In genomic region chr2:197863744-197864143, GRCh38 we compare ENCODE assay signal across 28 cellular contexts. TPM values are rescaled to one million over a fixed set of nuclear protein-coding genes. Genes with fewer than 3 reads are reported as not detected.
DNase-seq lines count a peak whose midpoint lies in the region; ATAC-seq, FAIRE-seq and TF ChIP-seq lines count a peak whose summit lies in the region.
"Had no signal": no experiment of that assay in that cellular context is flagged by ENCODE, and none has a peak within 500 bp of the region (broad histone marks: within the 10 kb centered on the region; RNA-seq: fewer than 3 reads in every experiment).

No MANE protein-coding gene starts in this region.

- ATAC-seq in activated CD4-positive, CD25-positive, alpha-beta regulatory T cell treated with anti-CD3 and anti-CD28 coated beads, Interleukin-2, amount 50 U/mL, for 24 hours = peak; percentile 62 to 71
- ATAC-seq in activated T-helper 17 cell treated with anti-CD3 and anti-CD28 coated beads, Interleukin-2, amount 50 U/mL, for 72 hours (replicated peaks) = no peak
- no peak for ATAC-seq in K562
- ATAC-seq: A549 had no signal

- no peak overlapping the region for H3K4me2 ChIP-seq in K562 (ENCODE audit: insufficient read depth, low read length)
- H3K4me2 ChIP-seq: A549; BLaER1 treated with 17β-estradiol and CSF1 and Interleukin-3, amounts not matched to agents 10 nM and 100 nM had no signal

- intact Hi-C loops in left ventricle myocardium inferior (cut with micrococcal nuclease) (no loop called here), cardiac septum (cut with DNase I) (no loop called here), K562 (cut with micrococcal nuclease) (no loop called here), lower leg skin (cut with DNase I; ENCODE audit: low total_unique reads) (no loop called here)

- BruUV-seq in K562 (replicated peaks; lab: Mats Ljungman, UMichigan) = no TSS peak

- no peak for TF ChIP-seq CTCF in left ventricle myocardium inferior (IDR thresholded peaks at IDR 0.05; ENCODE audit: borderline replicate concordance)
- TF ChIP-seq CTCF in K562 (IDR thresholded peaks at IDR 0.05 in 2 of 3, conservative IDR thresholded peaks at IDR 0.05 in 1 of 3; ENCODE audit: insufficient read depth in 2 of 3, low read depth in 1 of 3, low read length in 3 of 3) = no peak
- TF ChIP-seq CTCF in lower leg skin (IDR thresholded peaks at IDR 0.05) = no peak

- TF ChIP-seq POLR2A in K562 (conservative IDR thresholded peaks at IDR 0.05) = no peak
- no peak for TF ChIP-seq POLR2A in lower leg skin (IDR thresholded peaks at IDR 0.05)

- in situ Hi-C loops in K562 (cut with MboI) = no loop called here

- peak overlapping the region; percentile 38 for H3K27ac Mint-ChIP-seq in activated T-helper 17 cell treated with anti-CD3 and anti-CD28 coated beads, Interleukin-2, amount 50 U/mL, for 72 hours
- H3K27ac Mint-ChIP-seq: B cell; CD4-positive, alpha-beta memory T cell; CD8-positive, alpha-beta memory T cell had no signal

- H3K4me3 ChIP-seq in left ventricle myocardium inferior (no peak overlapping the region), K562 (no peak overlapping the region), lower leg skin (ENCODE audit: low read depth, poor library complexity, severe bottlenecking) (no peak overlapping the region)
- H3K4me3 ChIP-seq: A549; BLaER1 treated with 17β-estradiol and CSF1 and Interleukin-3, amounts not matched to agents 10 nM and 100 nM had no signal

- peaks cover 6% of the 10 kb centered on the region for H3K9me3 ChIP-seq in left ventricle myocardium inferior (replicated peaks)
- H3K9me3 ChIP-seq in K562 (replicated peaks; ENCODE audit: control insufficient read depth, insufficient read depth, low read depth, low read length) = no peaks in the 10 kb centered on the region
- H3K9me3 ChIP-seq: A549 had no signal

- H2AFZ ChIP-seq in K562 (ENCODE audit: low read depth, low read length) = no peak overlapping the region

- no peaks in the 10 kb centered on the region for H3K9me1 ChIP-seq in K562 (ENCODE audit: control insufficient read depth, insufficient read depth, low read length)

- peak overlapping the region; percentile 7 for H3K27ac ChIP-seq in left ventricle myocardium inferior (replicated peaks)
- H3K27ac ChIP-seq in K562 (ENCODE audit: extremely low read depth, low read depth, low read length) = no peak overlapping the region
- H3K27ac ChIP-seq: 22Rv1; A549; BLaER1 treated with 17β-estradiol and CSF1 and Interleukin-3, amounts not matched to agents 10 nM and 100 nM; C4-2B had no signal

- TF ChIP-seq EP300 in K562 (IDR thresholded peaks at IDR 0.05; ENCODE audit: low read length) = no peak

- CTCF ChIA-PET in K562 (lab: Yijun Ruan, JAX; ENCODE audit: low intra/inter-chr PET ratio) = no interaction called here

- H3K36me3 ChIP-seq in left ventricle myocardium inferior (peaks cover 2% of the 10 kb centered on the region), K562 (ENCODE audit: control insufficient read depth, insufficient read depth, low read length) (no peaks in the 10 kb centered on the region; the same call in 2 of the 3 replicates)
- H3K36me3 ChIP-seq: BLaER1 treated with 17β-estradiol and CSF1 and Interleukin-3, amounts not matched to agents 10 nM and 100 nM had no signal

- H3K36me3 Mint-ChIP-seq in activated T-helper 17 cell treated with anti-CD3 and anti-CD28 coated beads, Interleukin-2, amount 50 U/mL, for 72 hours (ENCODE audit: low read depth) = no peaks in the 10 kb centered on the region

- no peak overlapping the region for H3K9ac ChIP-seq in K562 (ENCODE audit: insufficient read depth in 1 of 2, low read depth in 2 of 2, low read length in 2 of 2)
- H3K9ac ChIP-seq: BLaER1 treated with 17β-estradiol and CSF1 and Interleukin-3, amounts not matched to agents 10 nM and 100 nM had no signal

- H3K27me3 ChIP-seq in left ventricle myocardium inferior (ENCODE audit: low read depth) (no peaks in the 10 kb centered on the region), K562 (ENCODE audit: control insufficient read depth in 2 of 2, insufficient read depth in 2 of 2, low read length in 2 of 2) (no peaks in the 10 kb centered on the region)
- H3K27me3 ChIP-seq: BLaER1 treated with 17β-estradiol and CSF1 and Interleukin-3, amounts not matched to agents 10 nM and 100 nM had no signal

- peaks cover 15% of the 10 kb centered on the region for H3K4me1 Mint-ChIP-seq in activated T-helper 17 cell treated with anti-CD3 and anti-CD28 coated beads, Interleukin-2, amount 50 U/mL, for 72 hours
- H3K4me1 Mint-ChIP-seq: B cell had no signal

- H3K4me1 ChIP-seq in left ventricle myocardium inferior (peaks cover 61% of the 10 kb centered on the region), K562 (replicated peaks in 1 of 2; ENCODE audit: control insufficient read depth in 2 of 2, insufficient read depth in 2 of 2, low read length in 2 of 2) (peaks cover 6 to 29% of the 10 kb centered on the region in 2 experiments)
- H3K4me1 ChIP-seq: A549 had no signal

- no peaks in the 10 kb centered on the region for H3K27me3 Mint-ChIP-seq in activated T-helper 17 cell treated with anti-CD3 and anti-CD28 coated beads, Interleukin-2, amount 50 U/mL, for 72 hours

- H3K79me2 ChIP-seq in K562 (ENCODE audit: control insufficient read depth, insufficient read depth, low read length) = peaks cover 67% of the 10 kb centered on the region

- 73% methylated on average over 1 of the region's 1 CpG for WGBS in K562 (ENCODE audit: insufficient coverage, low coverage, missing lambda C conversion rate)
- WGBS in lower leg skin, 2 donors = 90% methylated on average over 1 of the region's 1 CpG

- H4K20me1 ChIP-seq in K562 (replicated peaks; ENCODE audit: control insufficient read depth, insufficient read depth, low read length) = no peaks in the 10 kb centered on the region
- H4K20me1 ChIP-seq: BLaER1 treated with 17β-estradiol and CSF1 and Interleukin-3, amounts not matched to agents 10 nM and 100 nM had no signal

- no peaks in the 10 kb centered on the region for H3K9me3 Mint-ChIP-seq in activated T-helper 17 cell treated with anti-CD3 and anti-CD28 coated beads, Interleukin-2, amount 50 U/mL, for 72 hours

- no peak for DNase-seq in activated CD4-positive, CD25-positive, alpha-beta regulatory T cell treated with anti-CD3 and anti-CD28 coated beads, Interleukin-2, amount 50 U/mL, for 72 hours
- DNase-seq in left ventricle myocardium inferior (no peak), cardiac septum (ENCODE audit: low spot score) (no peak), K562 (ENCODE audit: extremely low read depth in 1 of 4, low spot score in 3 of 4) (no peak), kidney tubule cell (ENCODE audit: low spot score) (no peak), lower leg skin (ENCODE audit: low spot score in 2 of 2) (no peak)
- DNase-seq: AML-193; CD4-positive, alpha-beta memory T cell; CD8-positive, alpha-beta memory T cell; COR-L47; DMS 273 treated with DMSO at 0.1 percent for 48 hours; DMS153; DMS53; DMS79; DND-41; EL; GDM1 had no signal

- FAIRE-seq in K562 (lab: Jason Lieb, UNC) = no peak
- FAIRE-seq: A549, GM12891, GM19239 had no signal

- TF ChIP-seq RAD21 in K562 (CRISPR knock-in tag; conservative IDR thresholded peaks at IDR 0.05 in 1 of 2, IDR thresholded peaks at IDR 0.05 in 1 of 2) = no peak

- POLR2A ChIA-PET in K562 (lab: Yijun Ruan, JAX) = interaction anchor here (1.3 kb wide), 1 partner anchor 8 kb away, joined by 4 read pairs; no protein-coding TSS in a partner anchor

- no peak overlapping the region for H3K4me3 Mint-ChIP-seq in activated T-helper 17 cell treated with anti-CD3 and anti-CD28 coated beads, Interleukin-2, amount 50 U/mL, for 72 hours
- H3K4me3 Mint-ChIP-seq: B cell; CD4-positive, alpha-beta memory T cell; CD8-positive, alpha-beta memory T cell had no signal

TF ChIP-seq in K562, 482 proteins besides CTCF, POLR2A, EP300 and RAD21 (continues in another document):
- no peak for TF ChIP-seq PHTF2 (CRISPR knock-in tag; IDR thresholded peaks at IDR 0.05)
- TF ChIP-seq, protein P1, sequence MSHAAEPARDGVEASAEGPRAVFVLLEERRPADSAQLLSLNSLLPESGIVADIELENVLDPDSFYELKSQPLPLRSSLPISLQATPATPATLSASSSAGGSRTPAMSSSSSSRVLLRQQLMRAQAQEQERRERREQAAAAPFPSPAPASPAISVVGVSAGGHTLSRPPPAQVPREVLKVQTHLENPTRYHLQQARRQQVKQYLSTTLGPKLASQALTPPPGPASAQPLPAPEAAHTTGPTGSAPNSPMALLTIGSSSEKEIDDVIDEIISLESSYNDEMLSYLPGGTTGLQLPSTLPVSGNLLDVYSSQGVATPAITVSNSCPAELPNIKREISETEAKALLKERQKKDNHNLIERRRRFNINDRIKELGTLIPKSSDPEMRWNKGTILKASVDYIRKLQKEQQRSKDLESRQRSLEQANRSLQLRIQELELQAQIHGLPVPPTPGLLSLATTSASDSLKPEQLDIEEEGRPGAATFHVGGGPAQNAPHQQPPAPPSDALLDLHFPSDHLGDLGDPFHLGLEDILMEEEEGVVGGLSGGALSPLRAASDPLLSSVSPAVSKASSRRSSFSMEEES (CRISPR knock-in tag; IDR thresholded peaks at IDR 0.05) = peak; percentile 62

RNA-seq across cellular contexts. Expression of gene PLCL1, which starts 59.4 kb away (rescaled TPM):
- total RNA-seq in left ventricle myocardium inferior = 78.6 TPM
- total RNA-seq in cardiac septum = 82.5 TPM
- 1 to 10 TPM in 1 of 2 donors, under 1 TPM in 1; 0.87 to 1.2 TPM for total RNA-seq in activated T-helper 17 cell treated with anti-CD3 and anti-CD28 coated beads, Interleukin-2, amount 50 U/mL, for 72 hours
- 12.5 and 53.5 TPM in 2 replicates for total RNA-seq in K562 (2011; cell fraction: chromatin; rRNA removed; ENCODE audit: low replicate concordance)
- 6.0 and 7.5 TPM in 2 replicates for total RNA-seq in K562 (2011; cell fraction: nucleolus; rRNA removed)
- 9.1 and 10.5 TPM in 2 replicates for total RNA-seq in K562 (2011; cell fraction: nucleoplasm; rRNA removed)
- total RNA-seq in K562 (2014; rRNA removed) = 6.1 and 6.2 TPM in 2 replicates
- total RNA-seq in K562 (2014; rRNA removed; fragmentation: Illumina TruSeq; extraction: Trizol) = 12.9 and 16.0 TPM in 2 replicates
- total RNA-seq in K562 (2015; rRNA removed; fragmentation: Illumina TruSeq; extraction: Trizol) = 12.0 and 12.6 TPM in 2 replicates
- total RNA-seq in K562 (2021) = 8.9 and 9.7 TPM in 2 replicates
- 11.2 and 17.7 TPM in 2 replicates for polyA plus RNA-seq in K562 (2011; rRNA removed)
- 2.7 and 5.4 TPM in 2 replicates for polyA plus RNA-seq in K562 (2011; cell fraction: cytosol; rRNA removed)
- polyA plus RNA-seq in K562 (2011; cell fraction: nucleus; rRNA removed) = 6.1 and 8.8 TPM in 2 replicates
- polyA plus RNA-seq in K562 (2012) = 7.6 and 9.4 TPM in 2 replicates
- 8.6 and 8.9 TPM in 2 replicates for polyA plus RNA-seq in K562 (2014; fragmentation: Illumina TruSeq; extraction: Trizol)
- 1 to 10 TPM; 2.0 to 3.0 TPM for polyA plus RNA-seq in K562 (2014; fragmentation: Nextera tagmentation; extraction: Ambion mirVana)
- 5.1 and 8.1 TPM in 2 replicates for polyA plus RNA-seq in K562 (2014; rRNA removed)
- 60.9 and 62.3 TPM in 2 replicates for polyA minus RNA-seq in K562 (2011; rRNA and poly(A)+ RNA removed)
- 10.5 and 16.3 TPM in 2 replicates for polyA minus RNA-seq in K562 (2011; cell fraction: cytosol; rRNA and poly(A)+ RNA removed)
- 28.0 and 45.5 TPM in 2 replicates for polyA minus RNA-seq in K562 (2011; cell fraction: nucleus; rRNA and poly(A)+ RNA removed)
- total RNA-seq in lower leg skin = 1 to 10 TPM; 1.0 to 3.7 (median 2.6) TPM
- total RNA-seq: A172, G401 had no signal

Comparison
In these comparisons a context has a peak if more than half of its experiments do, and no peak if none do; other contexts are left out.
1. ATAC-seq: peak in activated CD4-positive, CD25-positive, alpha-beta regulatory T cell treated with anti-CD3 and anti-CD28 coated beads, Interleukin-2, amount 50 U/mL, for 24 hours (2 of 2); none in activated T-helper 17 cell treated with anti-CD3 and anti-CD28 coated beads, Interleukin-2, amount 50 U/mL, for 72 hours (single experiment) and K562 (single experiment).